9 cellular contexts compared by ENCODE assay signal in genomic region chr1:107776898-107777663, GRCh38.
DNase-seq lines count a peak whose midpoint lies in the region; ATAC-seq, FAIRE-seq and TF ChIP-seq lines count a peak whose summit lies in the region.
"Had no signal": no experiment of that assay in that cellular context is flagged by ENCODE, and none has a peak within 500 bp of the region (broad histone marks: within the 10 kb centered on the region; RNA-seq: fewer than 3 reads in every experiment).

No MANE protein-coding gene starts in this region.

- no peaks in the 10 kb centered on the region for H3K9me3 ChIP-seq in thyroid gland

- no peaks in the 10 kb centered on the region for H3K27me3 ChIP-seq in thyroid gland

- DNase-seq in natural killer cell (no peak), NCI-H1417 treated with DMSO at 0.1 percent for 48 hours (lab: John Stamatoyannopoulos, UW) (peak; percentile 22), urothelium cell line (ENCODE audit: low spot score) (no peak), T-helper 1 cell (no peak), D721Med (ENCODE audit: insufficient read length, low spot score) (no peak), thyroid gland (no peak)
- no peak for DNase-seq in natural killer cell treated with Interleukin-12 subunit alpha and Interleukin-12 subunit beta and Interleukin-15 and Interleukin-18, amount 100 ng/mL, for 72 hours (ENCODE audit: low spot score)
- DNase-seq: SW 1271 had no signal

- H3K27ac Mint-ChIP-seq in natural killer cell, result peak overlapping the region; percentile 11 to 47
- peak overlapping the region in 1 of 2 donors; percentile 17 for H3K27ac Mint-ChIP-seq in natural killer cell treated with Interleukin-12 subunit alpha and Interleukin-12 subunit beta and Interleukin-15 and Interleukin-18, amount 100 ng/mL, for 72 hours

- intact Hi-C loops in natural killer cell (cut with micrococcal nuclease), result no loop called here
- intact Hi-C loops in thyroid gland (cut with DNase I), result no loop called here

- WGBS in thyroid gland, 2 donors, result 83 to 87% methylated on average over 4 of the region's 4 CpGs

- H3K4me1 Mint-ChIP-seq in natural killer cell, result peaks cover 9 to 19% of the 10 kb centered on the region in 2 donors
- peaks cover 2 to 5% of the 10 kb centered on the region in 2 donors for H3K4me1 Mint-ChIP-seq in natural killer cell treated with Interleukin-12 subunit alpha and Interleukin-12 subunit beta and Interleukin-15 and Interleukin-18, amount 100 ng/mL, for 72 hours (ENCODE audit: low read depth in 2 of 2)

- peak; percentile 20 for FAIRE-seq in urothelium cell line (lab: Jason Lieb, UNC)
- FAIRE-seq in D721Med (lab: Jason Lieb, UNC), result no peak

- TF ChIP-seq POLR2A in thyroid gland (IDR thresholded peaks at IDR 0.05), result no peak

- TF ChIP-seq CTCF in natural killer cell (IDR thresholded peaks at IDR 0.05) (no peak), D721Med (IDR thresholded peaks at IDR 0.05; ENCODE audit: insufficient read depth, missing control alignments) (no peak), thyroid gland (IDR thresholded peaks at IDR 0.05) (no peak)

- H3K4me1 ChIP-seq in thyroid gland, result no peaks in the 10 kb centered on the region

- H3K27me3 Mint-ChIP-seq in natural killer cell (ENCODE audit: low read depth in 2 of 2), result no peaks in the 10 kb centered on the region
- H3K27me3 Mint-ChIP-seq in natural killer cell treated with Interleukin-12 subunit alpha and Interleukin-12 subunit beta and Interleukin-15 and Interleukin-18, amount 100 ng/mL, for 72 hours, result no peaks in the 10 kb centered on the region

- peaks cover 7% of the 10 kb centered on the region for H3K36me3 Mint-ChIP-seq in natural killer cell
- H3K36me3 Mint-ChIP-seq in natural killer cell treated with Interleukin-12 subunit alpha and Interleukin-12 subunit beta and Interleukin-15 and Interleukin-18, amount 100 ng/mL, for 72 hours, result no peaks in the 10 kb centered on the region

- ATAC-seq in natural killer cell, result no peak
- no peak for ATAC-seq in natural killer cell treated with Interleukin-12 subunit alpha and Interleukin-12 subunit beta and Interleukin-15 and Interleukin-18, amount 100 ng/mL, for 72 hours
- ATAC-seq in HG02884 (IDR thresholded peaks at IDR 0.05; ENCODE audit: unreplicated experiment), result peak; percentile 96

- H3K9me3 Mint-ChIP-seq in natural killer cell, result no peaks in the 10 kb centered on the region
- H3K9me3 Mint-ChIP-seq in natural killer cell treated with Interleukin-12 subunit alpha and Interleukin-12 subunit beta and Interleukin-15 and Interleukin-18, amount 100 ng/mL, for 72 hours, result no peaks in the 10 kb centered on the region

- no peak overlapping the region for H3K4me3 ChIP-seq in thyroid gland (replicated peaks in 1 of 3)

- no peak overlapping the region for H3K4me3 Mint-ChIP-seq in natural killer cell
- H3K4me3 Mint-ChIP-seq in natural killer cell treated with Interleukin-12 subunit alpha and Interleukin-12 subunit beta and Interleukin-15 and Interleukin-18, amount 100 ng/mL, for 72 hours, result no peak overlapping the region

- H3K27ac ChIP-seq in thyroid gland, result no peak overlapping the region

- no peaks in the 10 kb centered on the region for H3K36me3 ChIP-seq in thyroid gland
